Comparison of ENCODE assay signal across 8 cellular contexts in the genomic region with DNA sequence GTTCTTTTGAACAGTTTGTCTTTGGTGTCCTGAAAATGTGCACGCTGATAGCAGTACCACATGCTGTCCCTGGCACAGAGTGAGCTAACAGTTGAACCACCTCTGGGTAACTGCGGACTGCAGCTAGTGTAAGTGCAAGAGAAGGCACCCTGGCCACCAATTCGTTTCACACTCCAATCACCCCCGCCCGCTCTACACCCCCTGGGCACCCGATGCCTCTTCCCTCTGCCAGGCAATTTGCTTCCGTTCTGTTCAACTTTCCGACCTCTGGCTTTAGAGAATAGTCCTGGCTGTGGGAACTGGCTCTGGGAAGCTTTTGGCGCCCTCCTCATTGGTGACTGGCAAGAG. TPM values are rescaled to one million over a fixed set of nuclear protein-coding genes. Genes with fewer than 3 reads are reported as not detected.
DNase-seq lines count a peak whose midpoint lies in the region; ATAC-seq and TF ChIP-seq lines count a peak whose summit lies in the region.

No MANE protein-coding gene starts in this region.

- H3K4me3 ChIP-seq in mucosa of stomach (ENCODE audit: low read length), result no peak overlapping the region
- peak overlapping the region; percentile 56 to 76 for H3K4me3 ChIP-seq in tibial artery

- no peak for TF ChIP-seq CTCF in chondrocyte (IDR thresholded peaks at IDR 0.05)
- no peak for TF ChIP-seq CTCF in tibial artery (IDR thresholded peaks at IDR 0.05)

- no peaks in the 10 kb centered on the region for H3K36me3 ChIP-seq in mucosa of stomach (ENCODE audit: control insufficient read depth, insufficient read depth, low read length)
- no peaks in the 10 kb centered on the region for H3K36me3 ChIP-seq in tibial artery

- no peaks in the 10 kb centered on the region for H3K27me3 Mint-ChIP-seq in chondrocyte (ENCODE audit: low read depth)

- peak overlapping the region; percentile 41 for H3K9ac ChIP-seq in mucosa of stomach (ENCODE audit: low read length)

- H3K4me3 Mint-ChIP-seq in chondrocyte (ENCODE audit: unreplicated experiment), result peak overlapping the region; percentile 74

- no peaks in the 10 kb centered on the region for H3K9me3 ChIP-seq in mucosa of stomach (ENCODE audit: control insufficient read depth, low read length)
- no peaks in the 10 kb centered on the region for H3K9me3 ChIP-seq in tibial artery

- DNase-seq in chondrocyte (ENCODE audit: low spot score), result no peak
- no peak for DNase-seq in tibial artery
- DNase-seq in effector CD8-positive, alpha-beta T cell (lab: John Stamatoyannopoulos, UW), result no peak
- no peak for DNase-seq in COR-L47 (lab: John Stamatoyannopoulos, UW)

- H3K4me1 ChIP-seq in mucosa of stomach (ENCODE audit: control insufficient read depth, insufficient read depth, low read length) (peaks cover 8% of the 10 kb centered on the region), tibial artery (peaks cover 0 to 27% (median 10%) of the 10 kb centered on the region in 4 donors)

- H3K27ac ChIP-seq in tibial artery, result no peak overlapping the region

- H3K9me3 Mint-ChIP-seq in chondrocyte (ENCODE audit: low read depth), result no peaks in the 10 kb centered on the region

- peak overlapping the region; percentile 73 for H3K27ac Mint-ChIP-seq in chondrocyte (ENCODE audit: unreplicated experiment)

- intact Hi-C loops in tibial artery (cut with DNase I; ENCODE audit: low total_unique reads), result no loop called here

- ATAC-seq in GM18508 (IDR thresholded peaks at IDR 0.05; ENCODE audit: insufficient read depth, unreplicated experiment), result peak; percentile 9
- ATAC-seq in HG02840 (IDR thresholded peaks at IDR 0.05; ENCODE audit: low FRiP score, unreplicated experiment), result peak; percentile 6
- ATAC-seq in SK-N-SH treated with all-trans-retinoic acid at 6 μM for 48 hours, result peak; percentile 14; the same call in 2 of the 3 replicates

- H3K36me3 Mint-ChIP-seq in chondrocyte (ENCODE audit: low read depth), result no peaks in the 10 kb centered on the region

- H3K27me3 ChIP-seq in mucosa of stomach (ENCODE audit: control insufficient read depth, insufficient read depth, low read length) (peaks cover 47% of the 10 kb centered on the region), tibial artery (no peaks in the 10 kb centered on the region)

- H3K4me1 Mint-ChIP-seq in chondrocyte (ENCODE audit: low read depth), result peaks cover 19% of the 10 kb centered on the region

TF ChIP-seq in SK-N-SH treated with all-trans-retinoic acid at 6 μM for 48 hours, 23 proteins besides CTCF, POLR2A, EP300 and RAD21:
- TF ChIP-seq, protein P1, sequence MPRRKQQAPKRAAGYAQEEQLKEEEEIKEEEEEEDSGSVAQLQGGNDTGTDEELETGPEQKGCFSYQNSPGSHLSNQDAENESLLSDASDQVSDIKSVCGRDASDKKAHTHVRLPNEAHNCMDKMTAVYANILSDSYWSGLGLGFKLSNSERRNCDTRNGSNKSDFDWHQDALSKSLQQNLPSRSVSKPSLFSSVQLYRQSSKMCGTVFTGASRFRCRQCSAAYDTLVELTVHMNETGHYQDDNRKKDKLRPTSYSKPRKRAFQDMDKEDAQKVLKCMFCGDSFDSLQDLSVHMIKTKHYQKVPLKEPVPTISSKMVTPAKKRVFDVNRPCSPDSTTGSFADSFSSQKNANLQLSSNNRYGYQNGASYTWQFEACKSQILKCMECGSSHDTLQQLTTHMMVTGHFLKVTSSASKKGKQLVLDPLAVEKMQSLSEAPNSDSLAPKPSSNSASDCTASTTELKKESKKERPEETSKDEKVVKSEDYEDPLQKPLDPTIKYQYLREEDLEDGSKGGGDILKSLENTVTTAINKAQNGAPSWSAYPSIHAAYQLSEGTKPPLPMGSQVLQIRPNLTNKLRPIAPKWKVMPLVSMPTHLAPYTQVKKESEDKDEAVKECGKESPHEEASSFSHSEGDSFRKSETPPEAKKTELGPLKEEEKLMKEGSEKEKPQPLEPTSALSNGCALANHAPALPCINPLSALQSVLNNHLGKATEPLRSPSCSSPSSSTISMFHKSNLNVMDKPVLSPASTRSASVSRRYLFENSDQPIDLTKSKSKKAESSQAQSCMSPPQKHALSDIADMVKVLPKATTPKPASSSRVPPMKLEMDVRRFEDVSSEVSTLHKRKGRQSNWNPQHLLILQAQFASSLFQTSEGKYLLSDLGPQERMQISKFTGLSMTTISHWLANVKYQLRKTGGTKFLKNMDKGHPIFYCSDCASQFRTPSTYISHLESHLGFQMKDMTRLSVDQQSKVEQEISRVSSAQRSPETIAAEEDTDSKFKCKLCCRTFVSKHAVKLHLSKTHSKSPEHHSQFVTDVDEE (CRISPR knock-in tag; IDR thresholded peaks at IDR 0.05), result no peak
- TF ChIP-seq OSR1 (CRISPR knock-in tag; IDR thresholded peaks at IDR 0.05), result no peak
- no peak for TF ChIP-seq PPARA (CRISPR knock-in tag; IDR thresholded peaks at IDR 0.05; ENCODE audit: borderline replicate concordance)
- TF ChIP-seq, protein P2, sequence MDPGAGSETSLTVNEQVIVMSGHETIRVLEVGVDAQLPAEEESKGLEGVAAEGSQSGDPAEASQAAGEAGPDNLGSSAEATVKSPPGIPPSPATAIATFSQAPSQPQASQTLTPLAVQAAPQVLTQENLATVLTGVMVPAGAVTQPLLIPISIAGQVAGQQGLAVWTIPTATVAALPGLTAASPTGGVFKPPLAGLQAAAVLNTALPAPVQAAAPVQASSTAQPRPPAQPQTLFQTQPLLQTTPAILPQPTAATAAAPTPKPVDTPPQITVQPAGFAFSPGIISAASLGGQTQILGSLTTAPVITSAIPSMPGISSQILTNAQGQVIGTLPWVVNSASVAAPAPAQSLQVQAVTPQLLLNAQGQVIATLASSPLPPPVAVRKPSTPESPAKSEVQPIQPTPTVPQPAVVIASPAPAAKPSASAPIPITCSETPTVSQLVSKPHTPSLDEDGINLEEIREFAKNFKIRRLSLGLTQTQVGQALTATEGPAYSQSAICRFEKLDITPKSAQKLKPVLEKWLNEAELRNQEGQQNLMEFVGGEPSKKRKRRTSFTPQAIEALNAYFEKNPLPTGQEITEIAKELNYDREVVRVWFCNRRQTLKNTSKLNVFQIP (CRISPR knock-in tag; IDR thresholded peaks at IDR 0.05; ENCODE audit: borderline replicate concordance, low read depth), result no peak
- no peak for TF ChIP-seq ESRRG (CRISPR knock-in tag; IDR thresholded peaks at IDR 0.05)
- TF ChIP-seq ZNF8 (CRISPR knock-in tag; IDR thresholded peaks at IDR 0.05), result no peak
- TF ChIP-seq ZNF70 (CRISPR knock-in tag; IDR thresholded peaks at IDR 0.05), result no peak
- TF ChIP-seq ISL1 (CRISPR knock-in tag; IDR thresholded peaks at IDR 0.05), result no peak
- TF ChIP-seq, protein P3, sequence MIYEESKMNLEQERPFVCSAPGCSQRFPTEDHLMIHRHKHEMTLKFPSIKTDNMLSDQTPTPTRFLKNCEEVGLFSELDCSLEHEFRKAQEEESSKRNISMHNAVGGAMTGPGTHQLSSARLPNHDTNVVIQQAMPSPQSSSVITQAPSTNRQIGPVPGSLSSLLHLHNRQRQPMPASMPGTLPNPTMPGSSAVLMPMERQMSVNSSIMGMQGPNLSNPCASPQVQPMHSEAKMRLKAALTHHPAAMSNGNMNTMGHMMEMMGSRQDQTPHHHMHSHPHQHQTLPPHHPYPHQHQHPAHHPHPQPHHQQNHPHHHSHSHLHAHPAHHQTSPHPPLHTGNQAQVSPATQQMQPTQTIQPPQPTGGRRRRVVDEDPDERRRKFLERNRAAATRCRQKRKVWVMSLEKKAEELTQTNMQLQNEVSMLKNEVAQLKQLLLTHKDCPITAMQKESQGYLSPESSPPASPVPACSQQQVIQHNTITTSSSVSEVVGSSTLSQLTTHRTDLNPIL (CRISPR knock-in tag; IDR thresholded peaks at IDR 0.05; ENCODE audit: low read depth), result no peak
- TF ChIP-seq ZFP3 (CRISPR knock-in tag; IDR thresholded peaks at IDR 0.05), result no peak
- no peak for TF ChIP-seq TCF4 (CRISPR knock-in tag; IDR thresholded peaks at IDR 0.05; ENCODE audit: borderline replicate concordance)
- TF ChIP-seq BACH2 (CRISPR knock-in tag; IDR thresholded peaks at IDR 0.05; ENCODE audit: borderline replicate concordance), result no peak
- no peak for TF ChIP-seq ZC3H10 (CRISPR knock-in tag; IDR thresholded peaks at IDR 0.05)
- no peak for TF ChIP-seq ZFP30 (CRISPR knock-in tag; IDR thresholded peaks at IDR 0.05)

RNA-seq across cellular contexts. Expression of a gene that starts 1.4 kb away (rescaled TPM):
- total RNA-seq in chondrocyte, result 14.3 to 22.9 TPM (median 18.5 TPM) in 3 replicates
